1 cellular context compared by ENCODE assay signal in the genomic region with DNA sequence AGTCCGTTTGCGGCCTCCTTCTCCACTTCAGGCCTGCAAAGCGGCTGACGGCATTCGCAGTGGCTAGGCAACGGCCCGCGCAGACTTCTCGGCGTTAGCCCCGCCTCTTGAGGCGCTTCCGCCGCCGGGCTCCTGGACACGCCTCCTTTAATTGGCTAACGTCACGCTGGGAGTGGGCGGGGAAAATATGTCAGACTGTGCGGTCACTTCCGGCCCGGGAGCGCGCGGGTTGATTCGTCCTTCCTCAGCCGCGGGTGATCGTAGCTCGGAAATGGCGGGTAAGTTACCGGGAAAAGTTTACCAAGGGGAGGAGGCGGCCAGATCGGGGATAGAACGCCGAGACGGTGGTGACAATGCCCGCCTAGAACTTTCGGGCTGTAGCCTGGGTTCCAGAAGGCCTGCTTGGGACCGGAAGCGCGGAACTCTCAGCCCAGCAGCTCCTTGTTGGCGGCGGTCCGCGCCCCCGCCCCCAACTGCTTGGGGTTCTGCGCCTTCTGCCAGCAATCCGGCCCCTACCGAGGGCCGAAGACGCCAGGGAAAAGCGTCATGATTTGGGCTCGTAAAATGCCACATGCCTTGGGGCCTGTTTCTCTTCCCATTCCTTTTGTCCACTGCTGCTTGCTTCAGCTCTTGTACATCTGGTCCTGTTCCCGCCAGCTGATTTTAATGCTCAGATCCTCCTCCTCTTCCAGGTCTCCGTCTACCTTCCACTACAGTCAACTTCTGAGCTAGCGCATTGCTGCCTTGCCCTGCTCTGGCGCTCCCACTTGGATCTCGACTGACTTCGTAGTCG.
TF ChIP-seq lines count a peak whose summit lies in the region.

A gene with protein sequence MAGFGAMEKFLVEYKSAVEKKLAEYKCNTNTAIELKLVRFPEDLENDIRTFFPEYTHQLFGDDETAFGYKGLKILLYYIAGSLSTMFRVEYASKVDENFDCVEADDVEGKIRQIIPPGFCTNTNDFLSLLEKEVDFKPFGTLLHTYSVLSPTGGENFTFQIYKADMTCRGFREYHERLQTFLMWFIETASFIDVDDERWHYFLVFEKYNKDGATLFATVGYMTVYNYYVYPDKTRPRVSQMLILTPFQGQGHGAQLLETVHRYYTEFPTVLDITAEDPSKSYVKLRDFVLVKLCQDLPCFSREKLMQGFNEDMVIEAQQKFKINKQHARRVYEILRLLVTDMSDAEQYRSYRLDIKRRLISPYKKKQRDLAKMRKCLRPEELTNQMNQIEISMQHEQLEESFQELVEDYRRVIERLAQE (plus strand): TSS at position 232 of the 793 bp plus-strand sequence. CDS start 40 bp downstream, at position 272.

TF ChIP-seq in HepG2, 621 proteins besides CTCF, POLR2A, EP300 and RAD21 (continued from another document):
- TF ChIP-seq, protein P1, sequence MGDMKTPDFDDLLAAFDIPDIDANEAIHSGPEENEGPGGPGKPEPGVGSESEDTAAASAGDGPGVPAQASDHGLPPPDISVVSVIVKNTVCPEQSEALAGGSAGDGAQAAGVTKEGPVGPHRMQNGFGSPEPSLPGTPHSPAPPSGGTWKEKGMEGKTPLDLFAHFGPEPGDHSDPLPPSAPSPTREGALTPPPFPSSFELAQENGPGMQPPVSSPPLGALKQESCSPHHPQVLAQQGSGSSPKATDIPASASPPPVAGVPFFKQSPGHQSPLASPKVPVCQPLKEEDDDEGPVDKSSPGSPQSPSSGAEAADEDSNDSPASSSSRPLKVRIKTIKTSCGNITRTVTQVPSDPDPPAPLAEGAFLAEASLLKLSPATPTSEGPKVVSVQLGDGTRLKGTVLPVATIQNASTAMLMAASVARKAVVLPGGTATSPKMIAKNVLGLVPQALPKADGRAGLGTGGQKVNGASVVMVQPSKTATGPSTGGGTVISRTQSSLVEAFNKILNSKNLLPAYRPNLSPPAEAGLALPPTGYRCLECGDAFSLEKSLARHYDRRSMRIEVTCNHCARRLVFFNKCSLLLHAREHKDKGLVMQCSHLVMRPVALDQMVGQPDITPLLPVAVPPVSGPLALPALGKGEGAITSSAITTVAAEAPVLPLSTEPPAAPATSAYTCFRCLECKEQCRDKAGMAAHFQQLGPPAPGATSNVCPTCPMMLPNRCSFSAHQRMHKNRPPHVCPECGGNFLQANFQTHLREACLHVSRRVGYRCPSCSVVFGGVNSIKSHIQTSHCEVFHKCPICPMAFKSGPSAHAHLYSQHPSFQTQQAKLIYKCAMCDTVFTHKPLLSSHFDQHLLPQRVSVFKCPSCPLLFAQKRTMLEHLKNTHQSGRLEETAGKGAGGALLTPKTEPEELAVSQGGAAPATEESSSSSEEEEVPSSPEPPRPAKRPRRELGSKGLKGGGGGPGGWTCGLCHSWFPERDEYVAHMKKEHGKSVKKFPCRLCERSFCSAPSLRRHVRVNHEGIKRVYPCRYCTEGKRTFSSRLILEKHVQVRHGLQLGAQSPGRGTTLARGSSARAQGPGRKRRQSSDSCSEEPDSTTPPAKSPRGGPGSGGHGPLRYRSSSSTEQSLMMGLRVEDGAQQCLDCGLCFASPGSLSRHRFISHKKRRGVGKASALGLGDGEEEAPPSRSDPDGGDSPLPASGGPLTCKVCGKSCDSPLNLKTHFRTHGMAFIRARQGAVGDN (CRISPR knock-in tag; IDR thresholded peaks at IDR 0.05), result peak; percentile 91
- TF ChIP-seq, protein P2, sequence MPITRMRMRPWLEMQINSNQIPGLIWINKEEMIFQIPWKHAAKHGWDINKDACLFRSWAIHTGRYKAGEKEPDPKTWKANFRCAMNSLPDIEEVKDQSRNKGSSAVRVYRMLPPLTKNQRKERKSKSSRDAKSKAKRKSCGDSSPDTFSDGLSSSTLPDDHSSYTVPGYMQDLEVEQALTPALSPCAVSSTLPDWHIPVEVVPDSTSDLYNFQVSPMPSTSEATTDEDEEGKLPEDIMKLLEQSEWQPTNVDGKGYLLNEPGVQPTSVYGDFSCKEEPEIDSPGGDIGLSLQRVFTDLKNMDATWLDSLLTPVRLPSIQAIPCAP (CRISPR knock-in tag; IDR thresholded peaks at IDR 0.05; ENCODE audit: low read depth), result peak; percentile 76; the same call in 1 of the 2 replicates
- TF ChIP-seq HMGA1 (CRISPR knock-in tag; conservative IDR thresholded peaks at IDR 0.05), result no peak
- TF ChIP-seq ZSCAN31 (CRISPR knock-in tag; IDR thresholded peaks at IDR 0.05; ENCODE audit: low read depth), result peak; percentile 81
- no peak for TF ChIP-seq ZNF841 (CRISPR knock-in tag; IDR thresholded peaks at IDR 0.05; ENCODE audit: borderline replicate concordance)
- TF ChIP-seq ZNF788 (CRISPR knock-in tag; IDR thresholded peaks at IDR 0.05; ENCODE audit: borderline replicate concordance), result peak; percentile 83; the same call in 1 of the 2 replicates
- TF ChIP-seq, protein P3, sequence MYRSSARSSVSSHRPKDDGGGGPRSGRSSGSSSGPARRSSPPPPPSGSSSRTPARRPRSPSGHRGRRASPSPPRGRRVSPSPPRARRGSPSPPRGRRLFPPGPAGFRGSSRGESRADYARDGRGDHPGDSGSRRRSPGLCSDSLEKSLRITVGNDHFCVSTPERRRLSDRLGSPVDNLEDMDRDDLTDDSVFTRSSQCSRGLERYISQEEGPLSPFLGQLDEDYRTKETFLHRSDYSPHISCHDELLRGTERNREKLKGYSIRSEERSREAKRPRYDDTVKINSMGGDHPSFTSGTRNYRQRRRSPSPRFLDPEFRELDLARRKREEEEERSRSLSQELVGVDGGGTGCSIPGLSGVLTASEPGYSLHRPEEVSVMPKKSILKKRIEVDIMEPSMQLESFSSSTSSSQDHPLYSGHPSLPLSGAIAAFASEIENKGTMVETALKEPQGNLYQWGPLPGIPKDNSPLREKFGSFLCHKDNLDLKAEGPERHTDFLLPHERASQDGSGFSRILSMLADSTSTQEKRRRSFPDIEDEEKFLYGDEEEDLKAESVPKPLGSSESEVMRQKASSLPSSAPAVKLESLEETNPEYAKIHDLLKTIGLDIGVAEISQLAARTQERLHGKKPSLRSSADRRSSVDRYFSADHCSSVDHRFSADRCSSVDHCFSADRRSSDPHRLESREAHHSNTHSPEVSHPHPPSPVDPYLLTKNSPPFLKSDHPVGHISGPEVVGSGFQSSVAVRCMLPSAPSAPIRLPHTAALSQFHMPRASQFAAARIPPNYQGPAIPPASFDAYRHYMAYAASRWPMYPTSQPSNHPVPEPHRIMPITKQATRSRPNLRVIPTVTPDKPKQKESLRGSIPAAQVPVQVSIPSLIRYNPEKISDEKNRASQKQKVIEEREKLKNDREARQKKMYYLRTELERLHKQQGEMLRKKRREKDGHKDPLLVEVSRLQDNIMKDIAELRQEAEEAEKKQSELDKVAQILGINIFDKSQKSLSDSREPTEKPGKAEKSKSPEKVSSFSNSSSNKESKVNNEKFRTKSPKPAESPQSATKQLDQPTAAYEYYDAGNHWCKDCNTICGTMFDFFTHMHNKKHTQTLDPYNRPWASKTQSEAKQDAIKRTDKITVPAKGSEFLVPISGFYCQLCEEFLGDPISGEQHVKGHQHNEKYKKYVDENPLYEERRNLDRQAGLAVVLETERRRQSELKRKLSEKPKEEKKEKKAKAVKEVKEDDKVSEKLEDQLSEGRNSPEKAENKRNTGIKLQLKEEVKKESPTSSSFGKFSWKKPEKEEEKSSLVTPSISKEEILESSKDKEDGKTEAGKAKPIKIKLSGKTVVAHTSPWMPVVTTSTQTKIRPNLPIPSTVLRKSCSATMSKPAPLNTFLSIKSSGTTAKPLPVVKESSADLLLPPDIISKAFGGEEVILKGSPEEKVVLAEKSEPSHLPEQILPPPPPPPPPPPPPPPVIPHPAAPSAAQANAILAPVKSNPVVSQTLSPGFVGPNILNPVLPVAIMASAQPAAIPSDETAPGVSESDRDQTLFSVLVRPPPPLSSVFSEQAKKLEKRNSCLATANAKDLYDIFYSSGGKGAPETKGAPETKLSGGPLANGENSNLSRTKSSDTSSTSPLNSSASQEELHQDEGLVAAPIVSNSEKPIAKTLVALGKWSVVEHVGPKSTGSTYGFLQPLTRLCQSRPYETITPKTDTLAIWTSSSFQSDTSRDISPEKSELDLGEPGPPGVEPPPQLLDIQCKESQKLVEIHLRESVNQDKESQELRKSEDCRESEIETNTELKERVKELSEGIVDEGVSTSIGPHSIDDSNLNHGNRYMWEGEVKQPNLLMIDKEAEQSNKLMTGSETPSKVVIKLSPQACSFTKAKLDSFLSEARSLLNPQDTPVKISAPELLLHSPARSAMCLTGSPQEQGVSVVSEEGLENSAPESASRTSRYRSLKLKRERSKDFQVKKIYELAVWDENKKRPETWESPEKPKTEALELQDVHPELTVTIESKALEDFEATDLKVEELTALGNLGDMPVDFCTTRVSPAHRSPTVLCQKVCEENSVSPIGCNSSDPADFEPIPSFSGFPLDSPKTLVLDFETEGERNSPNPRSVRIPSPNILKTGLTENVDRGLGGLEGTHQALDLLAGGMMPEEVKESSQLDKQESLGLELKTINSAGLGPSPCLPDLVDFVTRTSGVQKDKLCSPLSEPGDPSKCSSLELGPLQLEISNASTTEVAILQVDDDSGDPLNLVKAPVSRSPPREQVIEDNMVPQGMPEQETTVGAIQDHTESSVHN (CRISPR knock-in tag; IDR thresholded peaks at IDR 0.05), result no peak
- no peak for TF ChIP-seq ZNF703 (CRISPR knock-in tag; IDR thresholded peaks at IDR 0.05; ENCODE audit: borderline replicate concordance)
- no peak for TF ChIP-seq NBN (conservative IDR thresholded peaks at IDR 0.05)
- peak; percentile 61; the same call in 1 of the 2 replicates for TF ChIP-seq TARDBP (CRISPR knock-in tag; IDR thresholded peaks at IDR 0.05)
- TF ChIP-seq ZNF232 (CRISPR knock-in tag; IDR thresholded peaks at IDR 0.05; ENCODE audit: borderline replicate concordance), result peak; percentile 81; the same call in 1 of the 2 replicates
- 0 out of 2 replicates have a peak, but pooled peaks have one; percentile 20 for TF ChIP-seq ETV6 (CRISPR knock-in tag; conservative IDR thresholded peaks at IDR 0.05)
- TF ChIP-seq, protein P4, sequence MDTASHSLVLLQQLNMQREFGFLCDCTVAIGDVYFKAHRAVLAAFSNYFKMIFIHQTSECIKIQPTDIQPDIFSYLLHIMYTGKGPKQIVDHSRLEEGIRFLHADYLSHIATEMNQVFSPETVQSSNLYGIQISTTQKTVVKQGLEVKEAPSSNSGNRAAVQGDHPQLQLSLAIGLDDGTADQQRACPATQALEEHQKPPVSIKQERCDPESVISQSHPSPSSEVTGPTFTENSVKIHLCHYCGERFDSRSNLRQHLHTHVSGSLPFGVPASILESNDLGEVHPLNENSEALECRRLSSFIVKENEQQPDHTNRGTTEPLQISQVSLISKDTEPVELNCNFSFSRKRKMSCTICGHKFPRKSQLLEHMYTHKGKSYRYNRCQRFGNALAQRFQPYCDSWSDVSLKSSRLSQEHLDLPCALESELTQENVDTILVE (CRISPR knock-in tag; IDR thresholded peaks at IDR 0.05), result 0 out of 2 replicates have a peak, but pooled peaks have one; percentile 49
- TF ChIP-seq REXO4 (CRISPR knock-in tag; IDR thresholded peaks at IDR 0.05; ENCODE audit: borderline replicate concordance), result no peak
- TF ChIP-seq SP1 (IDR thresholded peaks at IDR 0.05), result peak; percentile 71; the same call in 1 of the 2 replicates
- peak; percentile 97 for TF ChIP-seq SP1 (CRISPR knock-in tag; IDR thresholded peaks at IDR 0.05)
